14 cellular contexts compared by ENCODE assay signal in the genomic region with DNA sequence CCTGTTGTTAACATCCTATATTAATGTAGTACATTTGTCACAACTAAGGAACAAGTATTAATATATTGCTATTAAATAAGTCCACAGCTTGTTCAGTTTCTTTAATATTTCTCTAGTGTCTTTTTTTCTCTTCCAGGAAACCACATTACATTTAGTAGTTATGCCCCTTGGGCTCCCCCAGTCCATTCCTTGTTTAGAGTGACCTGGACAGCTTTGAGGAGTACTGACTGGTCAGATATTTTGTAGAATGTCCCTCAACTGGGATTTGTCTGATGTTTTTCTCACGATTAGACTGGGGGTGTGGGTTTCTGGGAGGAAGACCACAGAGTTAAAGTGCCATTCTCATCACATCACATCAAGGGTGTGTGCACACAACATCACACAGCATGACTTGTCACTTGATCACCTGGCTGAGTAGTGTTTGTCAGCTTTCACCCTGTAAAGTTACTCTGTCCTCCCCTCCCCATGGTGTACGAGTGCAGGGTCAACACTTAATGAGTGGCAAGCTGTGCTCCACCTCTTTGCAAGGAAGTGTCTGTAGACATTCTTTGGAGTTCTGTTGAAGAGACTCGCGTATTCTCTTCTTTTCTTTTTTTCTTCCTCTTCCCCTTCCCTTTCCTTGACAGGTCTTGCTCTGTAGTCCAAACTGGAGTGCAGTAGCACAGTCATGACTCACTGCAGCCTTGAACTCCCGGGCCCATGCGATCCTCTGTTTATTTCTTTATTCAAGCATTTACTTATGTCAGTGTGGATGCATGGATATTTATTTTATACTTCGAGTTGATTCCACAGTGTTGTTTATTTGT. TPM values are rescaled to one million over a fixed set of nuclear protein-coding genes. Genes with fewer than 3 reads are reported as not detected.
DNase-seq lines count a peak whose midpoint lies in the region; ATAC-seq, FAIRE-seq and TF ChIP-seq lines count a peak whose summit lies in the region.
"Had no signal": no experiment of that assay in that cellular context is flagged by ENCODE, and none has a peak within 500 bp of the region (broad histone marks: within the 10 kb centered on the region; RNA-seq: fewer than 3 reads in every experiment).

No MANE protein-coding gene starts in this region.

- POLR2A ChIA-PET in K562 (lab: Yijun Ruan, JAX): interaction anchor here (0.6 to 7.0 kb wide), 4 partner anchors 7 to 1581 kb away, joined by 3 to 54 read pairs (median 4); no protein-coding TSS in a partner anchor

- no peaks in the 10 kb centered on the region for H3K4me1 ChIP-seq in right cardiac atrium (ENCODE audit: control insufficient read depth, insufficient read depth, low read length)
- no peaks in the 10 kb centered on the region; a peak in 1 of 5 replicates for H3K4me1 ChIP-seq in K562 (replicated peaks in 1 of 2; ENCODE audit: control insufficient read depth in 2 of 2, insufficient read depth in 2 of 2, low read length in 2 of 2)
- H3K4me1 ChIP-seq in upper lobe of left lung: peaks cover 17 to 35% (median 22%) of the 10 kb centered on the region in 4 donors
- peaks cover 0 to 9% (median 0%) of the 10 kb centered on the region in 4 donors for H3K4me1 ChIP-seq in tibial nerve

- DNase-seq in right cardiac atrium: no peak
- no peak for DNase-seq in cardiac septum (ENCODE audit: low spot score)
- DNase-seq in K562 (ENCODE audit: extremely low read depth in 1 of 4, low spot score in 3 of 4): no peak
- DNase-seq in left colon: no peak
- DNase-seq in upper lobe of left lung: peak in 1 of 2 donors; percentile 66
- no peak for DNase-seq in H54 (ENCODE audit: insufficient read length, low spot score)
- DNase-seq in tibial nerve (ENCODE audit: low spot score in 2 of 2): no peak
- no peak for DNase-seq in NCI-H748 treated with DMSO at 0.1 percent for 48 hours (lab: John Stamatoyannopoulos, UW)
- DNase-seq: activated CD4-positive, CD25-positive, alpha-beta regulatory T cell; DMS153; effector memory CD4-positive, alpha-beta T cell; mesendoderm; stimulated activated naive CD4-positive, alpha-beta T cell treated with Interleukin-2 at 50 U/mL for 16 hours had no signal

- peak overlapping the region; percentile 61 for H3K27ac ChIP-seq in right cardiac atrium (ENCODE audit: low read length)
- H3K27ac ChIP-seq in K562 (ENCODE audit: extremely low read depth, low read depth, low read length): no peak overlapping the region
- peak overlapping the region; percentile 30 to 48 (median 40) for H3K27ac ChIP-seq in upper lobe of left lung
- H3K27ac ChIP-seq in tibial nerve: no peak overlapping the region

- H3K79me2 ChIP-seq in K562 (ENCODE audit: control insufficient read depth, insufficient read depth, low read length): peaks cover 38% of the 10 kb centered on the region; the same call in 2 of the 3 replicates

- peaks cover 7% of the 10 kb centered on the region; the same call in 1 of the 2 replicates for H4K20me1 ChIP-seq in K562 (replicated peaks; ENCODE audit: control insufficient read depth, insufficient read depth, low read length)

- TF ChIP-seq RAD21 in K562 (CRISPR knock-in tag; conservative IDR thresholded peaks at IDR 0.05 in 1 of 2, IDR thresholded peaks at IDR 0.05 in 1 of 2): no peak

- WGBS in right cardiac atrium: 59% methylated on average over 7 of the region's 7 CpGs
- 69% methylated on average over 7 of the region's 7 CpGs for WGBS in K562 (ENCODE audit: insufficient coverage, low coverage, missing lambda C conversion rate)
- 48 to 50% methylated on average over 7 of the region's 7 CpGs for WGBS in upper lobe of left lung, 2 donors
- WGBS in tibial nerve, 2 donors: 85 to 88% methylated on average over 7 of the region's 7 CpGs

- CTCF ChIA-PET in K562 (lab: Yijun Ruan, JAX; ENCODE audit: low intra/inter-chr PET ratio): no interaction called here

- no peaks in the 10 kb centered on the region for H3K27me3 ChIP-seq in right cardiac atrium (ENCODE audit: control insufficient read depth, insufficient read depth)
- H3K27me3 ChIP-seq in K562 (ENCODE audit: control insufficient read depth in 2 of 2, insufficient read depth in 2 of 2, low read length in 2 of 2): no peaks in the 10 kb centered on the region
- H3K27me3 ChIP-seq in upper lobe of left lung: no peaks in the 10 kb centered on the region
- H3K27me3 ChIP-seq in tibial nerve: no peaks in the 10 kb centered on the region

- no TSS peak for BruUV-seq in K562 (replicated peaks; lab: Mats Ljungman, UMichigan)

- peaks cover 3% of the 10 kb centered on the region; the same call in 1 of the 3 replicates for H3K36me3 ChIP-seq in K562 (ENCODE audit: control insufficient read depth, insufficient read depth, low read length)
- no peaks in the 10 kb centered on the region for H3K36me3 ChIP-seq in upper lobe of left lung
- no peaks in the 10 kb centered on the region for H3K36me3 ChIP-seq in tibial nerve

- ATAC-seq in right cardiac atrium: no peak
- peak; percentile 44 for ATAC-seq in K562
- peak; percentile 81 for ATAC-seq in left colon
- ATAC-seq in upper lobe of left lung (ENCODE audit: low FRiP score in 2 of 2): peak; percentile 61 to 89

- no peak overlapping the region for H3K4me2 ChIP-seq in K562 (ENCODE audit: insufficient read depth, low read length)

- FAIRE-seq in K562 (lab: Jason Lieb, UNC) (no peak), H54 (lab: Jason Lieb, UNC) (no peak)
- FAIRE-seq: H1 had no signal

- TF ChIP-seq POLR2A in K562 (conservative IDR thresholded peaks at IDR 0.05): no peak
- no peak for TF ChIP-seq POLR2A in upper lobe of left lung (IDR thresholded peaks at IDR 0.05)
- TF ChIP-seq POLR2A in H54 (IDR thresholded peaks at IDR 0.05; ENCODE audit: low read depth, low read length): no peak
- no peak for TF ChIP-seq POLR2A in tibial nerve (IDR thresholded peaks at IDR 0.05)

- H3K9me3 ChIP-seq in right cardiac atrium (ENCODE audit: control insufficient read depth, low read length) (no peaks in the 10 kb centered on the region), K562 (replicated peaks; ENCODE audit: control insufficient read depth, insufficient read depth, low read depth, low read length) (no peaks in the 10 kb centered on the region), upper lobe of left lung (no peaks in the 10 kb centered on the region), tibial nerve (no peaks in the 10 kb centered on the region)

- no peak for TF ChIP-seq CTCF in K562 (IDR thresholded peaks at IDR 0.05 in 2 of 3, conservative IDR thresholded peaks at IDR 0.05 in 1 of 3; ENCODE audit: insufficient read depth in 2 of 3, low read depth in 1 of 3, low read length in 3 of 3)
- TF ChIP-seq CTCF in upper lobe of left lung (IDR thresholded peaks at IDR 0.05): no peak
- TF ChIP-seq CTCF in tibial nerve (IDR thresholded peaks at IDR 0.05): no peak

- H3K4me3 ChIP-seq in right cardiac atrium (ENCODE audit: low read length): no peak overlapping the region
- no peak overlapping the region for H3K4me3 ChIP-seq in K562
- H3K4me3 ChIP-seq in upper lobe of left lung: no peak overlapping the region
- H3K4me3 ChIP-seq in tibial nerve: no peak overlapping the region

- in situ Hi-C loops in K562 (cut with MboI): no loop called here

- intact Hi-C loops in right cardiac atrium (cut with DNase I) (no loop called here), cardiac septum (cut with DNase I) (no loop called here), K562 (cut with micrococcal nuclease) (no loop called here), left colon (cut with DNase I, micrococcal nuclease) (no loop called here)

- H3K9me1 ChIP-seq in K562 (ENCODE audit: control insufficient read depth, insufficient read depth, low read length): no peaks in the 10 kb centered on the region

- no peak overlapping the region for H2AFZ ChIP-seq in K562 (ENCODE audit: low read depth, low read length)

- no peak overlapping the region for H3K9ac ChIP-seq in K562 (ENCODE audit: insufficient read depth in 1 of 2, low read depth in 2 of 2, low read length in 2 of 2)

- TF ChIP-seq EP300 in K562 (IDR thresholded peaks at IDR 0.05; ENCODE audit: low read length): no peak
- peak in 1 of 4 donors; percentile 68 for TF ChIP-seq EP300 in upper lobe of left lung (IDR thresholded peaks at IDR 0.05)
- TF ChIP-seq EP300 in tibial nerve (IDR thresholded peaks at IDR 0.05): no peak

TF ChIP-seq in K562, 482 proteins besides CTCF, POLR2A, EP300 and RAD21:
- TF ChIP-seq RUNX1 (IDR thresholded peaks at IDR 0.05; ENCODE audit: low read depth) (no peak), PCBP1 (IDR thresholded peaks at IDR 0.05; ENCODE audit: low read depth, low read length, poor library complexity, severe bottlenecking) (no peak), ZZZ3 (IDR thresholded peaks at IDR 0.05) (no peak)
- TF ChIP-seq, protein P1, sequence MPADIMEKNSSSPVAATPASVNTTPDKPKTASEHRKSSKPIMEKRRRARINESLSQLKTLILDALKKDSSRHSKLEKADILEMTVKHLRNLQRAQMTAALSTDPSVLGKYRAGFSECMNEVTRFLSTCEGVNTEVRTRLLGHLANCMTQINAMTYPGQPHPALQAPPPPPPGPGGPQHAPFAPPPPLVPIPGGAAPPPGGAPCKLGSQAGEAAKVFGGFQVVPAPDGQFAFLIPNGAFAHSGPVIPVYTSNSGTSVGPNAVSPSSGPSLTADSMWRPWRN (IDR thresholded peaks at IDR 0.05; ENCODE audit: low read depth): no peak

RNA-seq across cellular contexts. Expression of a gene that starts 10.2 kb away (rescaled TPM):
- total RNA-seq in right cardiac atrium (10 to 100 TPM; 36.4 to 38.5 (median 37.1) TPM), cardiac septum (28.3 TPM), K562 (2014; rRNA removed) (6.4 and 7.7 TPM in 2 replicates), K562 (2014; rRNA removed; fragmentation: Illumina TruSeq; extraction: Trizol) (6.3 and 7.1 TPM in 2 replicates), K562 (2015; rRNA removed; fragmentation: Illumina TruSeq; extraction: Trizol) (7.7 and 7.8 TPM in 2 replicates), K562 (2021) (14.3 and 16.4 TPM in 2 replicates), left colon (10 to 100 TPM; 51.4 to 52.0 TPM), upper lobe of left lung (10 to 100 TPM; 27.6 to 65.8 (median 37.5) TPM), tibial nerve (10 to 100 TPM; 10.4 to 14.4 (median 12.3) TPM)
- polyA plus RNA-seq in right cardiac atrium (13.1 TPM), K562 (2011; rRNA removed) (3.3 and 3.6 TPM in 2 replicates), K562 (2014; fragmentation: Illumina TruSeq; extraction: Trizol) (8.3 and 8.4 TPM in 2 replicates), K562 (2014; fragmentation: Nextera tagmentation; extraction: Ambion mirVana) (1 to 10 TPM in 1 of 2 experiments, under 1 TPM in 1; 0.78 to 1.8 TPM), K562 (2014; rRNA removed) (6.2 and 6.5 TPM in 2 replicates)
- total RNA-seq in K562 (2011; cell fraction: chromatin; rRNA removed; ENCODE audit: low replicate concordance): 21.6 and 22.5 TPM in 2 replicates
- total RNA-seq in K562 (2011; cell fraction: nucleolus; rRNA removed): 17.4 and 19.2 TPM in 2 replicates
- total RNA-seq in K562 (2011; cell fraction: nucleoplasm; rRNA removed): 22.9 and 28.6 TPM in 2 replicates
- 2.3 and 3.7 TPM in 2 replicates for polyA plus RNA-seq in K562 (2011; cell fraction: cytosol; rRNA removed)
- polyA plus RNA-seq in K562 (2011; cell fraction: nucleus; rRNA removed): 3.9 and 7.0 TPM in 2 replicates
- polyA plus RNA-seq in K562 (2012): 5.3 and 6.1 TPM in 2 replicates
- polyA minus RNA-seq in K562 (2011; rRNA and poly(A)+ RNA removed): 5.7 and 7.3 TPM in 2 replicates
- 9.5 and 10.7 TPM in 2 replicates for polyA minus RNA-seq in K562 (2011; cell fraction: cytosol; rRNA and poly(A)+ RNA removed)
- 4.1 and 5.1 TPM in 2 replicates for polyA minus RNA-seq in K562 (2011; cell fraction: nucleus; rRNA and poly(A)+ RNA removed)

Comparison
In these comparisons a context has a peak if more than half of its experiments do, and no peak if none do; other contexts are left out.
1. ATAC-seq: peak in K562 (single experiment), left colon (single experiment) and upper lobe of left lung (2 of 2); none in right cardiac atrium (0 of 2).
2. H3K27ac ChIP-seq: peak in right cardiac atrium (single experiment) and upper lobe of left lung (4 of 4); none in K562 (single experiment) and tibial nerve (0 of 4).